8 cellular contexts compared by ENCODE assay signal in the genomic region with DNA sequence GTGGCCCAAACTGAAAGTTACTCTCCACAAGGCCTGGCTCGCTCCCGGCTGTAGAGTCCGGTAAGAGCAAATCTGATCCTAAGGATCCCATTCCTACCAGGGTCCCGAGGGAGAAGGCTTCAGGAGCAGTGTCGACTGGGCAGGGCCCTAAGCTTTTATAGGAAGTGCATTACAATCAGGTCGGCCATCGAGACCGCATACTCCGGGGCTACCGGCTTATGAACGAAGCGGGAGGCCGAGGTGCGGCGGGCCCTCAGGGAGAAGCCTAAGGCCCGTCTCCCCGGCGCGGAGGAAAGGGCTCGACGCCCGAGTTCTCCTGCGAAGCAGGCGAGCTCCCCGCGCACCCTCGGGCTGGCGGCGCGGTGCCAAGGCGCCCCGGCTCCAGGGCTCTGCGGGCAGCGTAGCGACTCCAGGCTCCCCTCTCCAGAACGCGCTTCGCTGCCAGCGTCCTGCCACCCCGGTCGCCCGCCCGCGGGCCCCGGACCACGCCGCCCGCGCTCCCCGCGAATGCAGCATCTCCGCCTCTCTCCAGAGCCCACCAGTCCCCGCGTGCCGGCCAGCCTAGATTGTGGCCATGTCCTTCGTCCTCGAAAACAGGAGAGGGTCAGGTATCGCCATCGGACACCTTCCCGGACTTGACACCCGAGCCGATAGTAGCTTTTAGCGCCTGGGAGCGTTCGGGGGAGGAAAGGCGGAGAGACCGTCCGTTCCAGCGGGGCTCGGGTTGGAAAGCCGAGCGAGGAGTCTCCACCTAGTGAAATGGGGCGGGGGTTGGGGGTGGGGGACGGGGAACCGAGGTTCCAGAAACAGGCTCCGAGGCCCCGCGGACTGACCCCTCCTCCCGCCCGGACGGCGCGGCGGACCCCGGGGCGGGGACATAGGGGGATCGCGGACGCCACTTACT. TPM values are rescaled to one million over a fixed set of nuclear protein-coding genes. Genes with fewer than 3 reads are reported as not detected.
DNase-seq lines count a peak whose midpoint lies in the region; ATAC-seq and TF ChIP-seq lines count a peak whose summit lies in the region.

No MANE protein-coding gene starts in this region.

- peaks cover 62% of the 10 kb centered on the region for H3K79me2 ChIP-seq in mammary epithelial cell (ENCODE audit: insufficient read depth, low read length)

- TF ChIP-seq POLR2A in gastrocnemius medialis (IDR thresholded peaks at IDR 0.05): no peak

- H4K20me1 ChIP-seq in mammary epithelial cell (ENCODE audit: insufficient read depth, low read length): no peaks in the 10 kb centered on the region

- H3K9me3 ChIP-seq in mammary epithelial cell (replicated peaks; ENCODE audit: insufficient read depth, low read length): no peaks in the 10 kb centered on the region
- H3K9me3 ChIP-seq in iPS-20b (ENCODE audit: insufficient read depth, low read depth, low read length): no peaks in the 10 kb centered on the region
- no peaks in the 10 kb centered on the region for H3K9me3 ChIP-seq in gastrocnemius medialis

- in situ Hi-C loops in mammary epithelial cell (cut with MboI; ENCODE audit: low sequenced_read_pairs in 2 of 2): loop anchor here (10.0 to 25.0 kb wide), 5 partner anchors 719 to 1972 kb away; no protein-coding TSS in a partner anchor
- in situ Hi-C loops in gastrocnemius medialis (cut with MboI; ENCODE audit: low sequenced_read_pairs in 4 of 4): loop anchor here (25.0 kb wide), 2 partner anchors 1122 to 1972 kb away; no protein-coding TSS in a partner anchor

- DNase-seq in A172 (ENCODE audit: low spot score) (peak; percentile 36), GM20000 (ENCODE audit: low spot score) (peak; percentile 38), SW480 (ENCODE audit: low spot score) (peak; percentile 59), mammary epithelial cell (peak; percentile 57), gastrocnemius medialis (peak; percentile 5 to 32), NCI-H2196 treated with DMSO at 0.1 percent for 48 hours (lab: John Stamatoyannopoulos, UW; ENCODE audit: unreplicated experiment) (no peak)

- peaks cover 21% of the 10 kb centered on the region for H3K4me1 ChIP-seq in mammary epithelial cell (ENCODE audit: insufficient read depth, low read length)
- H3K4me1 ChIP-seq in iPS-20b (ENCODE audit: insufficient read depth, low read length): peaks cover 35% of the 10 kb centered on the region
- H3K4me1 ChIP-seq in gastrocnemius medialis: peaks cover 8 to 25% of the 10 kb centered on the region in 2 donors

- H3K27ac ChIP-seq in mammary epithelial cell (ENCODE audit: insufficient read depth, low read depth, low read length) (peak overlapping the region; percentile 89), iPS-20b (ENCODE audit: low read length) (no peak overlapping the region), gastrocnemius medialis (peak overlapping the region; percentile 77 to 80 (median 80))

- H3K36me3 ChIP-seq in mammary epithelial cell (ENCODE audit: insufficient read depth, low read length) (peaks cover 6% of the 10 kb centered on the region), iPS-20b (ENCODE audit: insufficient read depth, low read depth, low read length) (no peaks in the 10 kb centered on the region), gastrocnemius medialis (no peaks in the 10 kb centered on the region)

- intact Hi-C loops in mammary epithelial cell (cut with micrococcal nuclease): loop anchor here (1.0 to 10.0 kb wide), 10 partner anchors 187 to 1123 kb away; no protein-coding TSS in a partner anchor
- intact Hi-C loops in gastrocnemius medialis (cut with DNase I; ENCODE audit: low total_unique reads): loop anchor here (2.0 to 10.0 kb wide), 3 partner anchors 33 to 1963 kb away; no protein-coding TSS in a partner anchor

- TF ChIP-seq CTCF in GM20000 (IDR thresholded peaks at IDR 0.05; ENCODE audit: extremely low read depth, missing control alignments): no peak
- peak in 1 of 2 donors; percentile 20 for TF ChIP-seq CTCF in mammary epithelial cell (conservative IDR thresholded peaks at IDR 0.05 in 1 of 2, IDR thresholded peaks at IDR 0.05 in 1 of 2; ENCODE audit: extremely low read depth in 1 of 2, insufficient read depth in 1 of 2, low read depth in 1 of 2, low read length in 2 of 2)
- no peak for TF ChIP-seq CTCF in gastrocnemius medialis (IDR thresholded peaks at IDR 0.05 in 4 of 5, conservative IDR thresholded peaks at IDR 0.05 in 1 of 5)

- WGBS in mammary epithelial cell (ENCODE audit: low coverage, missing lambda C conversion rate): 4% methylated on average over 17 of the region's 89 CpGs

- H3K27me3 ChIP-seq in mammary epithelial cell (ENCODE audit: insufficient read depth, low read length) (no peaks in the 10 kb centered on the region), iPS-20b (ENCODE audit: insufficient read depth, low read length) (peaks cover 50% of the 10 kb centered on the region), gastrocnemius medialis (no peaks in the 10 kb centered on the region)

- H3K4me3 ChIP-seq in mammary epithelial cell (replicated peaks in 1 of 3; ENCODE audit: insufficient read depth in 1 of 3, low read depth in 2 of 3, low read length in 3 of 3) (peak overlapping the region; percentile 71 to 98 (median 88)), iPS-20b (ENCODE audit: low read length) (peak overlapping the region; percentile 75), gastrocnemius medialis (peak overlapping the region; percentile 60 to 72 (median 68))

- peak overlapping the region; percentile 91 for H3K9ac ChIP-seq in mammary epithelial cell (ENCODE audit: insufficient read depth, low read length)
- peak overlapping the region; percentile 68; the same call in 1 of the 2 replicates for H3K9ac ChIP-seq in iPS-20b (ENCODE audit: low read depth, low read length)

- H3K4me2 ChIP-seq in mammary epithelial cell (ENCODE audit: insufficient read depth, low read depth, low read length): peak overlapping the region; percentile 73

- no TSS peak for BruUV-seq in mammary epithelial cell (replicated peaks; lab: Mats Ljungman, UMichigan)

- CTCF ChIA-PET in mammary epithelial cell (lab: Charles Lee; ENCODE audit: low non-redundant PET): interaction anchor here (0.6 to 1.0 kb wide), 3 partner anchors 62 to 1761 kb away, joined by 3 to 8 read pairs (median 4); no protein-coding TSS in a partner anchor

- peak in 1 of 2 donors; percentile 7 for ATAC-seq in gastrocnemius medialis
- ATAC-seq in HG02759 (IDR thresholded peaks at IDR 0.05; ENCODE audit: unreplicated experiment): no peak

- peak overlapping the region; percentile 66 for H2AFZ ChIP-seq in mammary epithelial cell (ENCODE audit: low read depth, low read length)

- dilution Hi-C loops in mammary epithelial cell (cut with HindIII; ENCODE audit: low sequenced_read_pairs): no loop called here

RNA-seq across cellular contexts. Expression of a gene that starts 1.3 kb away (rescaled TPM):
- 7.8 and 8.1 TPM in 2 replicates for total RNA-seq in A172 (2014; rRNA removed; shearing (Covaris generic))
- 10 to 100 TPM; 37.1 to 51.8 TPM for total RNA-seq in mammary epithelial cell
- 32.5 TPM for polyA plus RNA-seq in mammary epithelial cell
- polyA minus RNA-seq in mammary epithelial cell: 50.8 TPM
- total RNA-seq in gastrocnemius medialis: 1 to 10 TPM; 5.7 to 9.3 (median 6.1) TPM

RNA-seq across cellular contexts. Expression of a gene that starts 33.7 kb away (rescaled TPM):
- total RNA-seq in A172 (2014; rRNA removed; shearing (Covaris generic)): 35.9 and 41.8 TPM in 2 replicates
- 10 to 100 TPM; 37.8 to 84.0 TPM for total RNA-seq in mammary epithelial cell
- 21.3 TPM for polyA plus RNA-seq in mammary epithelial cell
- 2.6 TPM for polyA minus RNA-seq in mammary epithelial cell
- 10 to 100 TPM; 10.0 to 41.1 (median 12.9) TPM for total RNA-seq in gastrocnemius medialis
